Comparison of ENCODE assay signal across 10 cellular contexts in the genomic region with DNA sequence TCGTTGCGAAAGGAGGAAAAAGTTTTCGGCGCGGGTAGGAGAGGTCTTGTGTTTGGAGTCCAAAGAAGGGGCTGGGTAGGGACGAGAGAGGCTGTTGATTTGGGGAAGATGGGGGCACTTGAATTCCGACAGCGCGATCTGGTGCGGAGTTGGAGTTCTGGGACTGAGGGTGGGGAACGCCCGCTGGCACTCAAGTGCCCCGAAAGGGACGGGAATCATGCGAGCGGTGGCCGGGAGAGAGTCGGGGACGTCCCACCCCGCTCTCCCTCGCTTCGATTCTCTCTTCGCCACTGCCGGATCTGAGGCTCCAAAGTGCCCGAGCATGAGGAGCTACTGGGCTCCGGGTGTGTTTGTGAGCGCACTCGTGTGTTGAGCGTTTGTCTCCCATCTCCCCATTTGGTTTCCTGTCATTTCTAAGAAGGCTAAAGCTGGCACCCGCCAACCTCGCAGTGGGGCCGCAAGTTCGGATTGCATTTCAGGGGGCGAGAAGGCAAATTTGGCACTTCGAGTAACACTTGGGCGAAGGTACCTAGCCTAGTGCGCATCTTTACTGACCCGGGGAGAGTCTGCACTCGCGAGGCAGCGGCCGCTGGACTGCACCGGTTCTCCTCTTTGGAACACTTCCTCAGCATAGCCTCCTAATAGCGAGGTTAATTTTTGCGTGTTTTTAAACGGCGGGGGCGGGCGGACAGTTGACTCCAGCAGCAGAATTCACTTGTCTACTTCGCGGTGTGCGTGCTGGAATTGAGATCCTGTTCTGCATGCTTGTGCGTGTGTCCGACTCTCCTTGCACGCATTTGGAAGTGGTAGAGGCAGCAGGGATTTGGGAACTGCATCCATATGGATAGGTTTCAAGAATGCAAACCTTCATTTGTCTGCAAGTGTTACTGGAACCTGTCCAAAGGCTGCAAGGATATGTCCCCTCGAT. TPM values are rescaled to one million over a fixed set of nuclear protein-coding genes. Genes with fewer than 3 reads are reported as not detected.
DNase-seq lines count a peak whose midpoint lies in the region; ATAC-seq and TF ChIP-seq lines count a peak whose summit lies in the region.
"Had no signal": no experiment of that assay in that cellular context is flagged by ENCODE, and none has a peak within 500 bp of the region (broad histone marks: within the 10 kb centered on the region; RNA-seq: fewer than 3 reads in every experiment).

No MANE protein-coding gene starts in this region.

- POLR2A ChIA-PET in activated CD4-positive, alpha-beta T cell treated with anti-CD3 and anti-CD28 coated beads for 36 hours (lab: Charles Lee): no interaction called here

- no peaks in the 10 kb centered on the region for H3K9me3 ChIP-seq in testis

- H3K27me3 ChIP-seq in kidney epithelial cell (ENCODE audit: control insufficient read depth, insufficient read depth, low read length): peaks cover 19% of the 10 kb centered on the region
- H3K27me3 ChIP-seq in testis: no peaks in the 10 kb centered on the region

- H3K27ac Mint-ChIP-seq in activated CD4-positive, alpha-beta T cell treated with anti-CD3 and anti-CD28 coated beads for 36 hours: no peak overlapping the region
- peak overlapping the region; percentile 7 for H3K27ac Mint-ChIP-seq in activated T-helper 2 cell treated with anti-CD3 and anti-CD28 coated beads, Interferon-gamma antibody, Interleukin-2, Interleukin-4, amounts not matched to agents 10 μg/mL and 5 μg/mL and 100 μg/mL, durations not matched to agents 14 hours and 24 hours and 36 hours
- no peak overlapping the region for H3K27ac Mint-ChIP-seq in natural killer cell treated with Interleukin-12 subunit alpha and Interleukin-12 subunit beta and Interleukin-15 and Interleukin-18, amount 100 ng/mL, for 72 hours

- intact Hi-C loops in activated CD4-positive, alpha-beta T cell treated with anti-CD3 and anti-CD28 coated beads for 36 hours (cut with DNase I, micrococcal nuclease): no loop called here
- intact Hi-C loops in activated T-helper 2 cell treated with anti-CD3 and anti-CD28 coated beads, Interferon-gamma antibody, Interleukin-2, Interleukin-4, amounts not matched to agents 10 μg/mL and 5 μg/mL and 100 μg/mL, durations not matched to agents 14 hours and 24 hours and 36 hours (cut with micrococcal nuclease): loop anchor here (10.0 kb wide), 1 partner anchor 607 kb away; no protein-coding TSS in a partner anchor
- intact Hi-C loops in testis (cut with DNase I; ENCODE audit: low total_unique reads): no loop called here

- H3K4me3 ChIP-seq in kidney epithelial cell (ENCODE audit: low read depth, low read length) (peak overlapping the region; percentile 64), testis (peak overlapping the region; percentile 36 to 55)

- 0 to 2% methylated on average over 50 to 56 of the region's 56 CpGs for WGBS in testis, 2 donors

- H3K36me3 ChIP-seq in kidney epithelial cell (ENCODE audit: control insufficient read depth, insufficient read depth, low read length): no peaks in the 10 kb centered on the region
- H3K36me3 ChIP-seq in testis (ENCODE audit: low read depth, missing control alignments): no peaks in the 10 kb centered on the region

- H3K4me3 Mint-ChIP-seq in activated CD4-positive, alpha-beta T cell treated with anti-CD3 and anti-CD28 coated beads for 36 hours: peak overlapping the region; percentile 78
- peak overlapping the region; percentile 44 for H3K4me3 Mint-ChIP-seq in activated T-helper 2 cell treated with anti-CD3 and anti-CD28 coated beads, Interferon-gamma antibody, Interleukin-2, Interleukin-4, amounts not matched to agents 10 μg/mL and 5 μg/mL and 100 μg/mL, durations not matched to agents 14 hours and 24 hours and 36 hours (ENCODE audit: low read depth)
- H3K4me3 Mint-ChIP-seq in natural killer cell treated with Interleukin-12 subunit alpha and Interleukin-12 subunit beta and Interleukin-15 and Interleukin-18, amount 100 ng/mL, for 72 hours: no peak overlapping the region

- H3K4me1 ChIP-seq in testis: peaks cover 3% of the 10 kb centered on the region

- TF ChIP-seq CTCF in kidney epithelial cell (IDR thresholded peaks at IDR 0.05; ENCODE audit: insufficient read depth, low read length, poor library complexity, severe bottlenecking) (no peak), testis (IDR thresholded peaks at IDR 0.05) (no peak)

- no peak for TF ChIP-seq POLR2A in testis (IDR thresholded peaks at IDR 0.05)

- H3K27ac ChIP-seq in testis: no peak overlapping the region

- no peaks in the 10 kb centered on the region for H3K36me3 Mint-ChIP-seq in activated CD4-positive, alpha-beta T cell treated with anti-CD3 and anti-CD28 coated beads for 36 hours (ENCODE audit: low read depth)
- no peaks in the 10 kb centered on the region for H3K36me3 Mint-ChIP-seq in activated T-helper 2 cell treated with anti-CD3 and anti-CD28 coated beads, Interferon-gamma antibody, Interleukin-2, Interleukin-4, amounts not matched to agents 10 μg/mL and 5 μg/mL and 100 μg/mL, durations not matched to agents 14 hours and 24 hours and 36 hours (ENCODE audit: low read depth)
- no peaks in the 10 kb centered on the region for H3K36me3 Mint-ChIP-seq in natural killer cell treated with Interleukin-12 subunit alpha and Interleukin-12 subunit beta and Interleukin-15 and Interleukin-18, amount 100 ng/mL, for 72 hours

- peaks cover 59% of the 10 kb centered on the region for H3K27me3 Mint-ChIP-seq in activated CD4-positive, alpha-beta T cell treated with anti-CD3 and anti-CD28 coated beads for 36 hours
- peaks cover 60% of the 10 kb centered on the region for H3K27me3 Mint-ChIP-seq in activated T-helper 2 cell treated with anti-CD3 and anti-CD28 coated beads, Interferon-gamma antibody, Interleukin-2, Interleukin-4, amounts not matched to agents 10 μg/mL and 5 μg/mL and 100 μg/mL, durations not matched to agents 14 hours and 24 hours and 36 hours (ENCODE audit: low read depth)
- H3K27me3 Mint-ChIP-seq in natural killer cell treated with Interleukin-12 subunit alpha and Interleukin-12 subunit beta and Interleukin-15 and Interleukin-18, amount 100 ng/mL, for 72 hours: peaks cover 43 to 55% of the 10 kb centered on the region in 2 donors

- peak; percentile 21 for DNase-seq in activated CD4-positive, alpha-beta T cell treated with anti-CD3 and anti-CD28 coated beads for 36 hours
- DNase-seq in activated CD4-positive, alpha-beta T cell treated with anti-CD3 and anti-CD28 coated beads, Interleukin-2, amount 50 U/mL, for 4 hours: no peak
- no peak for DNase-seq in activated T-helper 2 cell treated with anti-CD3 and anti-CD28 coated beads, Interferon-gamma antibody, Interleukin-2, Interleukin-4, amounts not matched to agents 10 μg/mL and 5 μg/mL and 100 μg/mL, durations not matched to agents 14 hours and 24 hours and 36 hours (ENCODE audit: low spot score)
- DNase-seq in kidney epithelial cell (ENCODE audit: low read depth) (no peak), testis (peak; percentile 30), NCI-H2107 treated with DMSO at 0.1 percent for 48 hours (lab: John Stamatoyannopoulos, UW; ENCODE audit: unreplicated experiment) (no peak), AG08396 (ENCODE audit: low spot score) (no peak)
- no peak for DNase-seq in natural killer cell treated with Interleukin-12 subunit alpha and Interleukin-12 subunit beta and Interleukin-15 and Interleukin-18, amount 100 ng/mL, for 72 hours (ENCODE audit: low spot score)
- DNase-seq: DND-41, left cardiac atrium had no signal

- H3K4me1 Mint-ChIP-seq in activated CD4-positive, alpha-beta T cell treated with anti-CD3 and anti-CD28 coated beads for 36 hours: peaks cover 25% of the 10 kb centered on the region
- peaks cover 15% of the 10 kb centered on the region for H3K4me1 Mint-ChIP-seq in activated T-helper 2 cell treated with anti-CD3 and anti-CD28 coated beads, Interferon-gamma antibody, Interleukin-2, Interleukin-4, amounts not matched to agents 10 μg/mL and 5 μg/mL and 100 μg/mL, durations not matched to agents 14 hours and 24 hours and 36 hours (ENCODE audit: low read depth)
- peaks cover 7 to 8% of the 10 kb centered on the region in 2 donors for H3K4me1 Mint-ChIP-seq in natural killer cell treated with Interleukin-12 subunit alpha and Interleukin-12 subunit beta and Interleukin-15 and Interleukin-18, amount 100 ng/mL, for 72 hours (ENCODE audit: low read depth in 2 of 2)

- no peaks in the 10 kb centered on the region for H3K9me3 Mint-ChIP-seq in activated CD4-positive, alpha-beta T cell treated with anti-CD3 and anti-CD28 coated beads for 36 hours (ENCODE audit: low read depth)
- no peaks in the 10 kb centered on the region for H3K9me3 Mint-ChIP-seq in activated T-helper 2 cell treated with anti-CD3 and anti-CD28 coated beads, Interferon-gamma antibody, Interleukin-2, Interleukin-4, amounts not matched to agents 10 μg/mL and 5 μg/mL and 100 μg/mL, durations not matched to agents 14 hours and 24 hours and 36 hours
- no peaks in the 10 kb centered on the region for H3K9me3 Mint-ChIP-seq in natural killer cell treated with Interleukin-12 subunit alpha and Interleukin-12 subunit beta and Interleukin-15 and Interleukin-18, amount 100 ng/mL, for 72 hours

- CTCF ChIA-PET in activated CD4-positive, alpha-beta T cell treated with anti-CD3 and anti-CD28 coated beads for 36 hours (lab: Charles Lee): interaction anchor here (0.7 kb wide), 1 partner anchor 133 kb away, joined by 3 read pairs; no protein-coding TSS in a partner anchor

- peak; percentile 16 for ATAC-seq in activated CD4-positive, alpha-beta T cell treated with anti-CD3 and anti-CD28 coated beads for 36 hours
- no peak for ATAC-seq in natural killer cell treated with Interleukin-12 subunit alpha and Interleukin-12 subunit beta and Interleukin-15 and Interleukin-18, amount 100 ng/mL, for 72 hours

RNA-seq across cellular contexts. Expression of gene CHRM3, which starts 1.2 kb away (rescaled TPM):
- under 1 TPM; 0.11 to 0.21 TPM for total RNA-seq in activated CD4-positive, alpha-beta T cell treated with anti-CD3 and anti-CD28 coated beads for 36 hours
- 0.07 TPM in 1 of 2 replicates, not detected in the other for total RNA-seq in activated T-helper 2 cell treated with anti-CD3 and anti-CD28 coated beads, Interferon-gamma antibody, Interleukin-2, Interleukin-4, amounts not matched to agents 10 μg/mL and 5 μg/mL and 100 μg/mL, durations not matched to agents 14 hours and 24 hours and 36 hours
- total RNA-seq in kidney epithelial cell (0.21 and 0.88 TPM in 2 replicates), testis (10 to 100 TPM in 1 of 2 donors, 1 to 10 TPM in 1; 6.5 to 11.5 TPM)
- polyA plus RNA-seq in testis (ENCODE audit: insufficient read depth, low read depth, low replicate concordance): 7.5 TPM
- total RNA-seq in natural killer cell treated with Interleukin-12 subunit alpha and Interleukin-12 subunit beta and Interleukin-15 and Interleukin-18, amount 100 ng/mL, for 72 hours: not detected

Comparison
In these comparisons a context has a peak if more than half of its experiments do, and no peak if none do; other contexts are left out.
1. DNase-seq: peak in activated CD4-positive, alpha-beta T cell treated with anti-CD3 and anti-CD28 coated beads for 36 hours (single experiment) and testis (single experiment); none in activated CD4-positive, alpha-beta T cell treated with anti-CD3 and anti-CD28 coated beads, Interleukin-2, amount 50 U/mL, for 4 hours (0 of 2), activated T-helper 2 cell treated with anti-CD3 and anti-CD28 coated beads, Interferon-gamma antibody, Interleukin-2, Interleukin-4, amounts not matched to agents 10 μg/mL and 5 μg/mL and 100 μg/mL, durations not matched to agents 14 hours and 24 hours and 36 hours (single experiment), kidney epithelial cell (single experiment), NCI-H2107 treated with DMSO at 0.1 percent for 48 hours (single experiment), natural killer cell treated with Interleukin-12 subunit alpha and Interleukin-12 subunit beta and Interleukin-15 and Interleukin-18, amount 100 ng/mL, for 72 hours (single experiment) and AG08396 (single experiment).